ENCODE assay signal across 8 cellular contexts in the genomic region with DNA sequence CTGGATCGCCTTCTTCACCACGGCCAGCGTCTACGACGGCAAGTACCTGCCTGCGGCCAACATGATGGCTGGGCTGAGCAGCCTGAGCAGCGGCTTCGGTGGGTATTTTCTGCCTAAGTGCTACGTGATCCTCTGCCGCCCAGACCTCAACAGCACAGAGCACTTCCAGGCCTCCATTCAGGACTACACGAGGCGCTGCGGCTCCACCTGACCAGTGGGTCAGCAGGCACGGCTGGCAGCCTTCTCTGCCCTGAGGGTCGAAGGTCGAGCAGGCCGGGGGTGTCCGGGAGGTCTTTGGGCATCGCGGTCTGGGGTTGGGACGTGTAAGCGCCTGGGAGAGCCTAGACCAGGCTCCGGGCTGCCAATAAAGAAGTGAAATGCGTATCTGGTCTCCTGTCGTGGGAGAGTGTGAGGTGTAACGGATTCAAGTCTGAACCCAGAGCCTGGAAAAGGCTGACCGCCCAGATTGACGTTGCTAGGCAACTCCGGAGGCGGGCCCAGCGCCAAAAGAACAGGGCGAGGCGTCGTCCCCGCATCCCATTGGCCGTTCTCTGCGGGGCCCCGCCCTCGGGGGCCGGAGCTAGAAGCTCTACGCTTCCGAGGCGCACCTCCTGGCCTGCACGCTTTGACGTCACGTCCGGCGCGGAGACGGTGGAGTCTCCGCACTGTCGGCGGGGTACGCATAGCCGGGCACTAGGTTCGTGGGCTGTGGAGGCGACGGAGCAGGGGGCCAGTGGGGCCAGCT. TPM values are rescaled to one million over a fixed set of nuclear protein-coding genes. Genes with fewer than 3 reads are reported as not detected.
DNase-seq lines count a peak whose midpoint lies in the region; ATAC-seq and TF ChIP-seq lines count a peak whose summit lies in the region.

Gene ZBTB48 (plus strand): TSS at position 621 of the 745 bp plus-strand sequence. CDS start 616 bp downstream, outside the sequence.

- CTCF ChIA-PET in activated CD4-positive, alpha-beta T cell treated with anti-CD3 and anti-CD28 coated beads for 36 hours (lab: Charles Lee): interaction anchor here (0.6 to 2.5 kb wide), 6 partner anchors 22 to 67 kb away, joined by 3 to 15 read pairs (median 3); partner anchors contain the start of genes NOL9 and TAS1R1

- ATAC-seq in HG03442 (IDR thresholded peaks at IDR 0.05; ENCODE audit: unreplicated experiment): peak; percentile 97
- peak; percentile 99 for ATAC-seq in activated CD4-positive, alpha-beta T cell treated with anti-CD3 and anti-CD28 coated beads for 36 hours

- H3K4me3 ChIP-seq in choroid plexus epithelial cell (ENCODE audit: low read depth, low read length) (peak within 1 kb of the TSS; percentile 93), kidney epithelial cell (ENCODE audit: low read depth, low read length) (peak within 1 kb of the TSS; percentile 96)

- H3K9me3 Mint-ChIP-seq in activated CD4-positive, alpha-beta T cell treated with anti-CD3 and anti-CD28 coated beads for 36 hours (ENCODE audit: low read depth): no peaks in the 10 kb centered on the region

- no peaks in the 10 kb centered on the region for H3K27me3 Mint-ChIP-seq in activated CD4-positive, alpha-beta T cell treated with anti-CD3 and anti-CD28 coated beads for 36 hours

- TF ChIP-seq CTCF in choroid plexus epithelial cell (conservative IDR thresholded peaks at IDR 0.05; ENCODE audit: low read depth, low read length) (no peak), kidney epithelial cell (IDR thresholded peaks at IDR 0.05; ENCODE audit: insufficient read depth, low read length, poor library complexity, severe bottlenecking) (no peak)

- DNase-seq in Ammon's horn (ENCODE audit: low spot score) (peak; percentile 99), GM19238 (ENCODE audit: insufficient read length, low spot score) (peak; percentile 100), NCI-H524 (lab: John Stamatoyannopoulos, UW) (peak; percentile 83 to 96), choroid plexus epithelial cell (ENCODE audit: low read depth) (peak; percentile 98), kidney epithelial cell (ENCODE audit: low read depth) (peak; percentile 83)
- DNase-seq in activated CD4-positive, alpha-beta T cell treated with anti-CD3 and anti-CD28 coated beads for 36 hours: peak; percentile 99
- DNase-seq in stimulated activated CD4-positive, alpha-beta T cell treated with anti-CD3 and anti-CD28 coated beads, Interleukin-15, amount 100 ng/mL, for 48 hours (ENCODE audit: low read depth in 2 of 2): peak; percentile 93 to 97

- H3K27me3 ChIP-seq in kidney epithelial cell (ENCODE audit: control insufficient read depth, insufficient read depth, low read length): no peaks in the 10 kb centered on the region

- peaks cover 30% of the 10 kb centered on the region for H3K4me1 Mint-ChIP-seq in activated CD4-positive, alpha-beta T cell treated with anti-CD3 and anti-CD28 coated beads for 36 hours

- peak within 1 kb of the TSS; percentile 89 for H3K27ac Mint-ChIP-seq in activated CD4-positive, alpha-beta T cell treated with anti-CD3 and anti-CD28 coated beads for 36 hours

- intact Hi-C loops in activated CD4-positive, alpha-beta T cell treated with anti-CD3 and anti-CD28 coated beads for 36 hours (cut with DNase I, micrococcal nuclease): loop anchor here (1.0 kb wide), 7 partner anchors 22 to 206 kb away; partner anchors contain the start of genes NOL9 (in 2 of the 2), ACOT7 (in 1 of the 2), CAMTA1 (in 1 of the 2) and DNAJC11 (in 1 of the 2)

- no peaks in the 10 kb centered on the region for H3K36me3 ChIP-seq in kidney epithelial cell (ENCODE audit: control insufficient read depth, insufficient read depth, low read length)

- POLR2A ChIA-PET in activated CD4-positive, alpha-beta T cell treated with anti-CD3 and anti-CD28 coated beads for 36 hours (lab: Charles Lee): interaction anchor here (0.5 to 1.6 kb wide), 5 partner anchors 10 to 180 kb away, joined by 3 to 6 read pairs (median 3); no protein-coding TSS in a partner anchor

- H3K4me3 Mint-ChIP-seq in activated CD4-positive, alpha-beta T cell treated with anti-CD3 and anti-CD28 coated beads for 36 hours: peak within 1 kb of the TSS; percentile 92

- peaks cover 6% of the 10 kb centered on the region for H3K36me3 Mint-ChIP-seq in activated CD4-positive, alpha-beta T cell treated with anti-CD3 and anti-CD28 coated beads for 36 hours (ENCODE audit: low read depth)

RNA-seq across cellular contexts. Expression of gene ZBTB48, which starts in this region (rescaled TPM):
- 10 to 100 TPM; 23.2 to 26.0 TPM for total RNA-seq in activated CD4-positive, alpha-beta T cell treated with anti-CD3 and anti-CD28 coated beads for 36 hours
- total RNA-seq in kidney epithelial cell: 14.2 and 18.9 TPM in 2 replicates

Comparison
In these comparisons a context has a peak if more than half of its experiments do, and no peak if none do; other contexts are left out.
1. Peak in every context shown above with its lines: DNase-seq, ATAC-seq and H3K4me3 ChIP-seq.